ENCODE assay signal across 26 cellular contexts in genomic region chr22:17233348-17234043, GRCh38. TPM values are rescaled to one million over a fixed set of nuclear protein-coding genes. Genes with fewer than 3 reads are reported as not detected.
DNase-seq lines count a peak whose midpoint lies in the region; ATAC-seq, FAIRE-seq and TF ChIP-seq lines count a peak whose summit lies in the region.
"Had no signal": no experiment of that assay in that cellular context is flagged by ENCODE, and none has a peak within 500 bp of the region (broad histone marks: within the 10 kb centered on the region; RNA-seq: fewer than 3 reads in every experiment).

No MANE protein-coding gene starts in this region.

- WGBS in H1 (ENCODE audit: extremely low coverage in 1 of 2, insufficient coverage in 1 of 2, insufficient read length in 1 of 2, insufficient replicate concordance in 2 of 2, low coverage in 1 of 2, low lambda C conversion rate in 2 of 2, missing lambda C conversion rate in 1 of 2), 2 experiments = 69% methylated on average over 6 of the region's 6 CpGs; no CpG with 5 or more reads in 1 of the 2 experiments

- H3K9ac ChIP-seq in H1 (replicated peaks in 1 of 4; ENCODE audit: extremely low read depth in 1 of 4, low read depth in 3 of 4, low read length in 3 of 4) = no peak overlapping the region
- H3K9ac ChIP-seq: BLaER1 treated with 17β-estradiol and CSF1 and Interleukin-3, amounts not matched to agents 10 nM and 100 nM; KMS-11 had no signal

- H3K4me1 Mint-ChIP-seq in nephron progenitor cell = peaks cover 54% of the 10 kb centered on the region
- H3K4me1 Mint-ChIP-seq in activated CD8-positive, alpha-beta memory T cell treated with anti-CD3 and anti-CD28 coated beads, Interleukin-2, amount 10 ng/mL, durations not matched to agents 7 days and 5 days = peaks cover 16% of the 10 kb centered on the region
- H3K4me1 Mint-ChIP-seq in chondrocyte (ENCODE audit: low read depth) = no peaks in the 10 kb centered on the region

- H3K23me2 ChIP-seq in H1 (ENCODE audit: low read depth, low read length) = peaks cover 2% of the 10 kb centered on the region

- peak overlapping the region; percentile 99 for H2BK12ac ChIP-seq in H1 (ENCODE audit: low read depth, low read length)

- POLR2A ChIA-PET in HEK293 (lab: Yijun Ruan, JAX) = no interaction called here
- POLR2A ChIA-PET in H1 (lab: Charles Lee; ENCODE audit: partially characterized antibody) = interaction anchor here (0.6 to 7.1 kb wide), 19 partner anchors 8 to 201 kb away, joined by 3 to 72 read pairs (median 4); partner anchors contain the start of gene CECR2

- H2AK5ac ChIP-seq in H1 (ENCODE audit: low read depth, low read length) = peak overlapping the region; percentile 79

- no peak overlapping the region for H3K23ac ChIP-seq in H1 (ENCODE audit: insufficient read length)

- H3K18ac ChIP-seq in H1 (ENCODE audit: extremely low read depth, low read length) = peak overlapping the region; percentile 80

- H3K36me3 Mint-ChIP-seq in nephron progenitor cell (ENCODE audit: low read depth) (no peaks in the 10 kb centered on the region), chondrocyte (ENCODE audit: low read depth) (no peaks in the 10 kb centered on the region)
- H3K36me3 Mint-ChIP-seq in activated CD8-positive, alpha-beta memory T cell treated with anti-CD3 and anti-CD28 coated beads, Interleukin-2, amount 10 ng/mL, durations not matched to agents 7 days and 5 days = no peaks in the 10 kb centered on the region
- H3K36me3 Mint-ChIP-seq: CD4-positive, alpha-beta memory T cell; IgD-negative memory B cell had no signal

- peak overlapping the region; percentile 93 for H2BK15ac ChIP-seq in H1 (ENCODE audit: low read length)

- H3K27me3 ChIP-seq in H1 (replicated peaks in 1 of 4; ENCODE audit: control insufficient read depth in 3 of 4, extremely low read depth in 1 of 4, insufficient read depth in 3 of 4, low read length in 3 of 4) = no peaks in the 10 kb centered on the region
- H3K27me3 ChIP-seq: BLaER1 treated with 17β-estradiol and CSF1 and Interleukin-3, amounts not matched to agents 10 nM and 100 nM; SJCRH30 had no signal

- no peak overlapping the region for H3K27ac ChIP-seq in HEK293 (ENCODE audit: extremely low read depth, low read depth, low read length)
- no peak overlapping the region for H3K27ac ChIP-seq in H1 (ENCODE audit: low read depth, low read length)
- H3K27ac ChIP-seq: A549; BLaER1 treated with 17β-estradiol and CSF1 and Interleukin-3, amounts not matched to agents 10 nM and 100 nM; KMS-11; PC-9; SJCRH30 had no signal

- DNase-seq in H1 (ENCODE audit: low read depth in 1 of 2, low spot score in 2 of 2) = peak in 1 of 2 experiments; percentile 59
- DNase-seq in nephron progenitor cell = no peak
- no peak for DNase-seq in activated CD8-positive, alpha-beta memory T cell treated with anti-CD3 and anti-CD28 coated beads, Interleukin-2, amount 10 ng/mL, durations not matched to agents 7 days and 5 days
- no peak for DNase-seq in T1000 (lab: John Stamatoyannopoulos, UW)
- no peak for DNase-seq in chondrocyte (ENCODE audit: low spot score)
- DNase-seq: AML-193; CD4-positive, alpha-beta memory T cell; COR-L47; DMS 273 treated with DMSO at 0.1 percent for 48 hours; DMS79; MM.1S; NCI-H2029 treated with DMSO at 0.1 percent for 48 hours; NCI-H446 treated with DMSO at 0.1 percent for 48 hours; NCI-H526; NK-92 treated with Interleukin-12 subunit alpha and Interleukin-12 subunit beta, amount 100 ng/mL, for 24 hours had no signal

- CTCF ChIA-PET in HEK293 (lab: Yijun Ruan, JAX) (interaction anchor here (0.6 kb wide), 1 partner anchor 49 kb away, joined by 3 read pairs; no protein-coding TSS in a partner anchor), H1 (lab: Charles Lee; ENCODE audit: partially characterized antibody) (interaction anchor here (0.6 to 5.5 kb wide), 18 partner anchors 10 to 347 kb away, joined by 3 to 51 read pairs (median 4); partner anchors contain the start of gene ADA2)
- CTCF ChIA-PET in activated CD8-positive, alpha-beta memory T cell treated with anti-CD3 and anti-CD28 coated beads, Interleukin-2, amount 10 ng/mL, durations not matched to agents 7 days and 5 days (lab: Charles Lee) = interaction anchor here (0.6 to 1.5 kb wide), 3 partner anchors 13 to 40 kb away, joined by 3 to 4 read pairs (median 3); no protein-coding TSS in a partner anchor

- H3K9me3 Mint-ChIP-seq in nephron progenitor cell = no peaks in the 10 kb centered on the region
- H3K9me3 Mint-ChIP-seq in activated CD8-positive, alpha-beta memory T cell treated with anti-CD3 and anti-CD28 coated beads, Interleukin-2, amount 10 ng/mL, durations not matched to agents 7 days and 5 days (ENCODE audit: low read depth) = no peaks in the 10 kb centered on the region
- no peaks in the 10 kb centered on the region for H3K9me3 Mint-ChIP-seq in chondrocyte (ENCODE audit: low read depth)
- H3K9me3 Mint-ChIP-seq: CD4-positive, alpha-beta memory T cell; IgD-negative memory B cell had no signal

- H3K4me3 ChIP-seq in HEK293 (ENCODE audit: low read depth, low read length) = no peak overlapping the region
- H3K4me3 ChIP-seq in H1 (ENCODE audit: extremely low read depth in 1 of 4, insufficient read depth in 2 of 4, low read depth in 3 of 4, low read length in 4 of 4) = no peak overlapping the region; a peak in 1 of 8 replicates
- H3K4me3 ChIP-seq: A549; BLaER1 treated with 17β-estradiol and CSF1 and Interleukin-3, amounts not matched to agents 10 nM and 100 nM; PC-9; SJCRH30 had no signal

- H3K79me1 ChIP-seq in H1 (ENCODE audit: low read depth, low read length) = no peaks in the 10 kb centered on the region

- H2BK120ac ChIP-seq in H1 (replicated peaks; ENCODE audit: low read depth, low read length) = peak overlapping the region; percentile 85

- no peaks in the 10 kb centered on the region for H4K20me1 ChIP-seq in H1 (replicated peaks in 1 of 2; ENCODE audit: control insufficient read depth in 1 of 2, insufficient read depth in 2 of 2, low read length in 2 of 2)
- H4K20me1 ChIP-seq: BLaER1 treated with 17β-estradiol and CSF1 and Interleukin-3, amounts not matched to agents 10 nM and 100 nM had no signal

- TF ChIP-seq POLR2A in H1 (IDR thresholded peaks at IDR 0.05; ENCODE audit: control extremely low read depth in 1 of 2, low read depth in 2 of 2, low read length in 2 of 2) = no peak

- H3K56ac ChIP-seq in H1 (replicated peaks; ENCODE audit: insufficient read length, low read depth, low read length) = peak overlapping the region; percentile 24

- H4K8ac ChIP-seq in H1 (ENCODE audit: extremely low read depth, insufficient read depth, low read length) = peak overlapping the region; percentile 60

- peaks cover 27% of the 10 kb centered on the region for H3K27me3 Mint-ChIP-seq in nephron progenitor cell (ENCODE audit: low read depth, poor library complexity)
- H3K27me3 Mint-ChIP-seq in activated CD8-positive, alpha-beta memory T cell treated with anti-CD3 and anti-CD28 coated beads, Interleukin-2, amount 10 ng/mL, durations not matched to agents 7 days and 5 days = no peaks in the 10 kb centered on the region
- H3K27me3 Mint-ChIP-seq in chondrocyte (ENCODE audit: low read depth) = peaks cover 15% of the 10 kb centered on the region
- H3K27me3 Mint-ChIP-seq: CD4-positive, alpha-beta memory T cell; IgD-negative memory B cell had no signal

- no peak for ATAC-seq in activated CD8-positive, alpha-beta memory T cell treated with anti-CD3 and anti-CD28 coated beads, Interleukin-2, amount 10 ng/mL, durations not matched to agents 7 days and 5 days
- no peak for ATAC-seq in HG02678 (IDR thresholded peaks at IDR 0.05; ENCODE audit: unreplicated experiment)
- ATAC-seq: Right ventricle myocardium inferior had no signal

- peak overlapping the region; percentile 91 for H3K4ac ChIP-seq in H1 (replicated peaks; ENCODE audit: insufficient read length, low read depth, low read length)

- H3K36me3 ChIP-seq in HEK293 (ENCODE audit: control insufficient read depth in 2 of 2, insufficient read depth in 1 of 2, low read length in 2 of 2) = no peaks in the 10 kb centered on the region
- H3K36me3 ChIP-seq in H1 (ENCODE audit: control insufficient read depth in 2 of 4, insufficient read depth in 4 of 4, low read length in 3 of 4) = no peaks in the 10 kb centered on the region
- H3K36me3 ChIP-seq: BLaER1 treated with 17β-estradiol and CSF1 and Interleukin-3, amounts not matched to agents 10 nM and 100 nM; SJCRH30 had no signal

- H3K4me2 ChIP-seq in H1 (ENCODE audit: insufficient read depth in 1 of 2, low read depth in 2 of 2, low read length in 2 of 2) = peak overlapping the region in 1 of 2 experiments; percentile 4; a peak in 3 of 4 replicates
- H3K4me2 ChIP-seq: A549; BLaER1 treated with 17β-estradiol and CSF1 and Interleukin-3, amounts not matched to agents 10 nM and 100 nM; KMS-11; PC-9 had no signal

- H3K4me3 Mint-ChIP-seq in nephron progenitor cell (no peak overlapping the region), chondrocyte (ENCODE audit: unreplicated experiment) (no peak overlapping the region)
- H3K4me3 Mint-ChIP-seq in activated CD8-positive, alpha-beta memory T cell treated with anti-CD3 and anti-CD28 coated beads, Interleukin-2, amount 10 ng/mL, durations not matched to agents 7 days and 5 days = no peak overlapping the region
- H3K4me3 Mint-ChIP-seq: CD4-positive, alpha-beta memory T cell; IgD-negative memory B cell had no signal

- peak overlapping the region; percentile 44 for H4K5ac ChIP-seq in H1 (ENCODE audit: insufficient read length, low read depth, low read length)

- peak overlapping the region; percentile 91; the same call in 1 of the 2 replicates for H2BK5ac ChIP-seq in H1 (ENCODE audit: low read depth, low read length)

- H3K9me3 ChIP-seq in HEK293 (ENCODE audit: control insufficient read depth, insufficient read depth, low read depth, low read length) = no peaks in the 10 kb centered on the region
- H3K9me3 ChIP-seq in H1 (ENCODE audit: insufficient read depth in 2 of 2, low read depth in 1 of 2, low read length in 1 of 2) = no peaks in the 10 kb centered on the region
- H3K9me3 ChIP-seq: A549; BLaER1 treated with 17β-estradiol and CSF1 and Interleukin-3, amounts not matched to agents 10 nM and 100 nM; SJCRH30 had no signal

- FAIRE-seq in H1 (lab: Jason Lieb, UNC) = no peak
- FAIRE-seq: A549, GM12892, H54 had no signal

- peak overlapping the region; percentile 96 for H4K91ac ChIP-seq in H1 (replicated peaks; ENCODE audit: insufficient read length, low read length)

- TF ChIP-seq CTCF in HEK293 (tag by site-specific recombination; IDR thresholded peaks at IDR 0.05) (no peak), H1 (IDR thresholded peaks at IDR 0.05; ENCODE audit: control extremely low read depth in 1 of 3, insufficient read depth in 1 of 3, low read depth in 1 of 3, low read length in 3 of 3) (no peak), nephron progenitor cell (IDR thresholded peaks at IDR 0.05) (no peak), chondrocyte (IDR thresholded peaks at IDR 0.05) (no peak)

- peak overlapping the region; percentile 99 for H2BK20ac ChIP-seq in H1 (ENCODE audit: low read length)

- H3K79me2 ChIP-seq in H1 (ENCODE audit: control insufficient read depth in 1 of 2, insufficient read depth in 2 of 2, low read length in 2 of 2) = no peaks in the 10 kb centered on the region

- no peak overlapping the region for H3K14ac ChIP-seq in H1 (ENCODE audit: insufficient read length)

- H3K4me1 ChIP-seq in HEK293 (ENCODE audit: control insufficient read depth, insufficient read depth, low read length) = no peaks in the 10 kb centered on the region
- H3K4me1 ChIP-seq in H1 (replicated peaks in 1 of 4; ENCODE audit: control insufficient read depth in 3 of 4, insufficient read depth in 4 of 4, low read length in 3 of 4) = peaks cover 8 to 24% (median 17%) of the 10 kb centered on the region in 4 experiments
- H3K4me1 ChIP-seq: SJCRH30 had no signal

- H3K27ac Mint-ChIP-seq in nephron progenitor cell = peak overlapping the region; percentile 27
- no peak overlapping the region for H3K27ac Mint-ChIP-seq in activated CD8-positive, alpha-beta memory T cell treated with anti-CD3 and anti-CD28 coated beads, Interleukin-2, amount 10 ng/mL, durations not matched to agents 7 days and 5 days
- H3K27ac Mint-ChIP-seq in chondrocyte (ENCODE audit: unreplicated experiment) = no peak overlapping the region

- no peak for TF ChIP-seq EP300 in H1 (IDR thresholded peaks at IDR 0.05; ENCODE audit: borderline replicate concordance in 1 of 2, low read depth in 2 of 2, low read length in 2 of 2)

- TF ChIP-seq RAD21 in H1 (IDR thresholded peaks at IDR 0.05 in 1 of 2, conservative IDR thresholded peaks at IDR 0.05 in 1 of 2; ENCODE audit: low read depth in 2 of 2, low read length in 2 of 2) = no peak

- no peak overlapping the region for H2AFZ ChIP-seq in H1 (ENCODE audit: low read length)
- H2AFZ ChIP-seq: PC-9 had no signal

RNA-seq across cellular contexts. Expression of gene ADA2, which starts 14.3 kb away (rescaled TPM):
- total RNA-seq in H1 (2021; fragmentation: NEBNext Ultra II Directional; extraction: Animal tissue kit (Norgen Biotek cat#: 25700)) = 31.5 and 35.6 TPM in 2 replicates
- polyA plus RNA-seq in H1 (2011; rRNA removed) = 42.2 and 47.9 TPM in 2 replicates
- 21.6 TPM for polyA plus RNA-seq in H1 (2011; cell fraction: cytosol; rRNA removed)
- polyA plus RNA-seq in H1 (2011; cell fraction: nucleus; rRNA removed) = 29.1 TPM
- 26.6 to 35.8 TPM (median 31.6 TPM) in 4 replicates for polyA plus RNA-seq in H1 (2012, experiment 1 of 2)
- polyA plus RNA-seq in H1 (2012, experiment 2 of 2) = 26.0 TPM
- 23.4 TPM for polyA plus RNA-seq in H1 (2013, experiment 1 of 2)
- polyA plus RNA-seq in H1 (2013, experiment 2 of 2) = 23.6 TPM
- polyA minus RNA-seq in H1 (2011; rRNA and poly(A)+ RNA removed) = 27.1 and 28.3 TPM in 2 replicates
- 15.7 TPM for polyA minus RNA-seq in H1 (2011; cell fraction: cytosol; rRNA and poly(A)+ RNA removed)
- 14.6 TPM for polyA minus RNA-seq in H1 (2011; cell fraction: nucleus; rRNA and poly(A)+ RNA removed)
- total RNA-seq in activated CD8-positive, alpha-beta memory T cell treated with anti-CD3 and anti-CD28 coated beads, Interleukin-2, amount 10 ng/mL, durations not matched to agents 7 days and 5 days = 10 to 100 TPM; 39.4 to 51.3 TPM
- 2.9 to 4.6 TPM (median 4.3 TPM) in 3 replicates for total RNA-seq in chondrocyte
- total RNA-seq: PC-9 had no signal
